Comparison of ENCODE assay signal across 9 cellular contexts in the genomic region with DNA sequence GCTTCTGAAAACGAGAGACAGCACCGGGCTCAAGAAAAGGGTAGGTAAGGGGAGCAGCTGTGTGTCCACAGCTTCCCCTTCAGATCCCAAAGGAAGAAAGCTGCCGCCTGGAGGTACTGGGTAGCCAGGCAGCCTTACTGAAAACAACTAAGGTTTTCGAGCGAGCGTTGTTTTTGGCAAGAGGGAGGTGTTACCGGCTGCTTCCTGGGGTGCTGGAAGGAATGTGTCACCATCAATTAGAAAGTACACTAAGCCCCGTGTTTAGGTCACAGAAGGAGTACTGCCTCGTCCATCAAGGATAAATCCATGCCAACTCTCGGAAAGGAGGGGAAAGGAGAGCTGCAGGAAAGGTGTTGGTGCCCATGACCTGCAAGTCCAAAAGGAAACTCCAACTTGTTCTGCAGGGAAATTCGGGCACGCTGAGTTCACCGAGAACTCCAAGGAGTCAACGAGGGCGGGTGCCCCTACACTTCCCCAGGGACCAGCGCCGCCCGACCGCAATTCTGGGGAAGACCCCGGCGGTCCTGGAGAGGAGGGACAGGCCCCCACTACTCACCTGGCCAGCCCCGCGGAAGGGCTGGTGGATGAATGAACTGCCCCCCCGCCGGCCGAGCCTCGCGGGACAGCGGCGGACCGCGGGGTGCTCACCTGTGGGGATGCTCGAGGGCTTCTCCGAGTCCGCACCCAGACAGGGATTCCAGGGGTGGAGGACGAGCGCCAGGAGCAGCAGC. TPM values are rescaled to one million over a fixed set of nuclear protein-coding genes. Genes with fewer than 3 reads are reported as not detected.
DNase-seq lines count a peak whose midpoint lies in the region; ATAC-seq, FAIRE-seq and TF ChIP-seq lines count a peak whose summit lies in the region.
"Had no signal": no experiment of that assay in that cellular context is flagged by ENCODE, and none has a peak within 500 bp of the region (broad histone marks: within the 10 kb centered on the region; RNA-seq: fewer than 3 reads in every experiment).

No MANE protein-coding gene starts in this region.

- H3K9me3 Mint-ChIP-seq in GM23338 (no peaks in the 10 kb centered on the region), type B pancreatic cell (peaks cover 5% of the 10 kb centered on the region)
- no peaks in the 10 kb centered on the region for H3K9me3 Mint-ChIP-seq in activated CD4-positive, alpha-beta memory T cell treated with anti-CD3 and anti-CD28 coated beads for 36 hours

- TF ChIP-seq CTCF in GM23338 (conservative IDR thresholded peaks at IDR 0.05; ENCODE audit: low read depth in 2 of 2) (peak; percentile 44 to 60), fibroblast of lung (conservative IDR thresholded peaks at IDR 0.05 in 1 of 2, IDR thresholded peaks at IDR 0.05 in 1 of 2; ENCODE audit: low read depth in 1 of 2, low read length in 2 of 2) (peak; percentile 70 to 75), mucosa of descending colon (IDR thresholded peaks at IDR 0.05) (peak; percentile 24), type B pancreatic cell (conservative IDR thresholded peaks at IDR 0.05) (peak; percentile 66)

- POLR2A ChIA-PET in activated CD4-positive, alpha-beta memory T cell treated with anti-CD3 and anti-CD28 coated beads for 36 hours (lab: Charles Lee), result no interaction called here

- peak overlapping the region; percentile 84 for H3K4me3 Mint-ChIP-seq in GM23338
- H3K4me3 Mint-ChIP-seq in activated CD4-positive, alpha-beta memory T cell treated with anti-CD3 and anti-CD28 coated beads for 36 hours, result peak overlapping the region; percentile 60
- H3K4me3 Mint-ChIP-seq in type B pancreatic cell, result peak overlapping the region; percentile 97

- H3K9me3 ChIP-seq in fibroblast of lung (ENCODE audit: control insufficient read depth, insufficient read depth, low read depth, low read length) (no peaks in the 10 kb centered on the region), mucosa of descending colon (no peaks in the 10 kb centered on the region)

- ATAC-seq in GM23338 (peak; percentile 78), mucosa of descending colon (peak; percentile 49)

- H3K27me3 ChIP-seq in GM23338 (ENCODE audit: insufficient read depth), result peaks cover 16% of the 10 kb centered on the region
- H3K27me3 ChIP-seq in fibroblast of lung (ENCODE audit: control insufficient read depth, insufficient read depth, low read length), result no peaks in the 10 kb centered on the region

- intact Hi-C loops in activated CD4-positive, alpha-beta memory T cell treated with anti-CD3 and anti-CD28 coated beads for 36 hours (cut with micrococcal nuclease), result loop anchor here (5.0 kb wide), 1 partner anchor 382 kb away; a partner anchor contains a TSS
- intact Hi-C loops in mucosa of descending colon (cut with DNase I, micrococcal nuclease), result no loop called here

- H2AFZ ChIP-seq in GM23338, result peak overlapping the region; percentile 80; the same call in 1 of the 2 replicates
- H2AFZ ChIP-seq in fibroblast of lung (ENCODE audit: low read length), result peak overlapping the region; percentile 77

- H3F3A ChIP-seq in GM23338 (replicated peaks; ENCODE audit: low read depth), result peaks cover 6% of the 10 kb centered on the region; the same call in 1 of the 2 replicates

- CTCF ChIA-PET in activated CD4-positive, alpha-beta memory T cell treated with anti-CD3 and anti-CD28 coated beads for 36 hours (lab: Charles Lee), result interaction anchor here (1.4 kb wide), 1 partner anchor 29 kb away, joined by 4 read pairs; no protein-coding TSS in a partner anchor

- peaks cover 42% of the 10 kb centered on the region for H3K79me2 ChIP-seq in GM23338 (replicated peaks; ENCODE audit: insufficient read depth)
- H3K79me2 ChIP-seq in fibroblast of lung (ENCODE audit: control insufficient read depth, insufficient read depth, low read length), result peaks cover 37% of the 10 kb centered on the region

- H3K27me3 Mint-ChIP-seq in GM23338 (ENCODE audit: insufficient read depth, low read depth, poor library complexity), result peaks cover 8% of the 10 kb centered on the region
- peaks cover 36% of the 10 kb centered on the region for H3K27me3 Mint-ChIP-seq in activated CD4-positive, alpha-beta memory T cell treated with anti-CD3 and anti-CD28 coated beads for 36 hours
- H3K27me3 Mint-ChIP-seq in type B pancreatic cell, result peaks cover 10% of the 10 kb centered on the region

- DNase-seq in DMS 273 treated with DMSO at 0.1 percent for 48 hours (lab: John Stamatoyannopoulos, UW), result peak; percentile 90
- DNase-seq in GM23338 (ENCODE audit: low spot score), result peak; percentile 94
- peak; percentile 62 for DNase-seq in NCI-H1694 treated with DMSO at 0.1 percent for 48 hours (lab: John Stamatoyannopoulos, UW)
- peak; percentile 38 for DNase-seq in activated CD4-positive, alpha-beta memory T cell treated with anti-CD3 and anti-CD28 coated beads for 36 hours
- peak; percentile 80 to 87 for DNase-seq in fibroblast of lung (ENCODE audit: low read depth in 2 of 2)
- peak; percentile 58 to 68 (median 59) for DNase-seq in mucosa of descending colon
- DNase-seq in type B pancreatic cell (ENCODE audit: extremely low spot score, unreplicated experiment), result peak; percentile 75
- no peak for DNase-seq in GM12891 (ENCODE audit: insufficient read length, low spot score)

- H3K27ac ChIP-seq in GM23338 (ENCODE audit: low read depth), result peak overlapping the region; percentile 65
- peak overlapping the region; percentile 81 for H3K27ac ChIP-seq in fibroblast of lung (ENCODE audit: insufficient read depth, low read length)

- H3K36me3 Mint-ChIP-seq in GM23338 (ENCODE audit: low read depth) (no peaks in the 10 kb centered on the region), type B pancreatic cell (peaks cover 4% of the 10 kb centered on the region)
- no peaks in the 10 kb centered on the region for H3K36me3 Mint-ChIP-seq in activated CD4-positive, alpha-beta memory T cell treated with anti-CD3 and anti-CD28 coated beads for 36 hours

- TF ChIP-seq POLR2A in GM12891 (IDR thresholded peaks at IDR 0.05; ENCODE audit: low read depth, low read length), result no peak

- H3K4me1 Mint-ChIP-seq in GM23338 (peaks cover 43% of the 10 kb centered on the region), type B pancreatic cell (ENCODE audit: unreplicated experiment) (peaks cover 44% of the 10 kb centered on the region)
- H3K4me1 Mint-ChIP-seq in activated CD4-positive, alpha-beta memory T cell treated with anti-CD3 and anti-CD28 coated beads for 36 hours (ENCODE audit: low read depth), result peaks cover 12% of the 10 kb centered on the region

- H3K4me3 ChIP-seq in GM23338, result peak overlapping the region; percentile 57
- H3K4me3 ChIP-seq in fibroblast of lung (replicated peaks in 1 of 4; ENCODE audit: control extremely low read depth in 1 of 4, insufficient read depth in 1 of 4, low read depth in 3 of 4, low read length in 4 of 4), result peak overlapping the region; percentile 76 to 97 (median 90)
- H3K4me3 ChIP-seq in mucosa of descending colon, result peak overlapping the region; percentile 61

- H3K36me3 ChIP-seq in GM23338 (ENCODE audit: insufficient read depth) (no peaks in the 10 kb centered on the region), fibroblast of lung (ENCODE audit: control insufficient read depth, insufficient read depth, low read length) (no peaks in the 10 kb centered on the region), mucosa of descending colon (ENCODE audit: low read depth) (no peaks in the 10 kb centered on the region)

- H4K20me1 ChIP-seq in GM23338 (replicated peaks; ENCODE audit: insufficient read depth) (no peaks in the 10 kb centered on the region), fibroblast of lung (ENCODE audit: control insufficient read depth, extremely low read depth, insufficient read depth, low read length) (no peaks in the 10 kb centered on the region)

- 0 out of 2 replicates have a peak, but pooled peaks cover 7% of the 10 kb centered on the region for H3K9me2 ChIP-seq in GM23338 (ENCODE audit: insufficient read depth)

- peak overlapping the region; percentile 79 for H3K4me2 ChIP-seq in GM23338
- H3K4me2 ChIP-seq in fibroblast of lung (ENCODE audit: extremely low read depth, insufficient read depth, low read length), result peak overlapping the region; percentile 95

- peak overlapping the region; percentile 88 for H3K9ac ChIP-seq in fibroblast of lung (ENCODE audit: insufficient read depth, low read length)

- H3K4me1 ChIP-seq in GM23338 (ENCODE audit: insufficient read depth) (peaks cover 33% of the 10 kb centered on the region), fibroblast of lung (ENCODE audit: control insufficient read depth, extremely low read depth, insufficient read depth, low read length) (peaks cover 26% of the 10 kb centered on the region), mucosa of descending colon (ENCODE audit: low read depth) (peaks cover 17% of the 10 kb centered on the region)

- H3K27ac Mint-ChIP-seq in GM23338 (peak overlapping the region; percentile 90), type B pancreatic cell (peak overlapping the region; percentile 95)
- no peak overlapping the region for H3K27ac Mint-ChIP-seq in activated CD4-positive, alpha-beta memory T cell treated with anti-CD3 and anti-CD28 coated beads for 36 hours

- no peak for FAIRE-seq in GM12891 (lab: Jason Lieb, UNC)
- FAIRE-seq: TTC549 had no signal

TF ChIP-seq in GM23338, 12 proteins besides CTCF, POLR2A, EP300 and RAD21:
- no peak for TF ChIP-seq EZH2phosphoT487 (IDR thresholded peaks at IDR 0.05; ENCODE audit: unreplicated experiment)
- TF ChIP-seq POLR2AphosphoS5 (IDR thresholded peaks at IDR 0.05; ENCODE audit: low read depth), result no peak; the same call in 1 of the 2 replicates
- no peak for TF ChIP-seq NANOG (IDR thresholded peaks at IDR 0.05; ENCODE audit: borderline replicate concordance)
- no peak for TF ChIP-seq JUNB (IDR thresholded peaks at IDR 0.05; ENCODE audit: unreplicated experiment)
TF ChIP-seq in GM23338: peak in this region for 0.

TF ChIP-seq in GM12891, 5 proteins besides CTCF, POLR2A, EP300 and RAD21:
- TF ChIP-seq TAF1 (IDR thresholded peaks at IDR 0.05; ENCODE audit: low read depth, low read length), result no peak
- TF ChIP-seq SPI1 (IDR thresholded peaks at IDR 0.05; ENCODE audit: low read depth, low read length), result no peak
- TF ChIP-seq POU2F2 (IDR thresholded peaks at IDR 0.05; ENCODE audit: low read depth, low read length), result no peak
- TF ChIP-seq PAX5 (IDR thresholded peaks at IDR 0.05; ENCODE audit: insufficient read depth, low read length, severe bottlenecking), result no peak
- no peak for TF ChIP-seq POLR2AphosphoS5 (IDR thresholded peaks at IDR 0.05; ENCODE audit: low read depth, low read length)
TF ChIP-seq in GM12891: peak in this region for 0.

RNA-seq across cellular contexts. Expression of a gene that starts 0.6 kb away (rescaled TPM):
- total RNA-seq in GM23338 (2014; rRNA removed; shearing (Covaris generic)), result 30.5 and 31.7 TPM in 2 replicates
- polyA plus RNA-seq in GM23338 (2016; fragmentation: Nextera tagmentation; extraction: Ambion mirVana) (19.3 and 26.7 TPM in 2 replicates), fibroblast of lung (38.1 and 91.8 TPM in 2 replicates)
- total RNA-seq in activated CD4-positive, alpha-beta memory T cell treated with anti-CD3 and anti-CD28 coated beads for 36 hours, result under 1 TPM; 0.38 to 0.65 TPM
- total RNA-seq in fibroblast of lung (85.8 and 114 TPM in 2 replicates), mucosa of descending colon (100 to 1,000 TPM in 2 of 3 donors, 10 to 100 TPM in 1; 92.9 to 113 (median 101) TPM), type B pancreatic cell (ENCODE audit: low replicate concordance) (24.7 and 35.0 TPM in 2 replicates)
- polyA plus RNA-seq in fibroblast of lung (2012), result 41.3 and 81.0 TPM in 2 replicates
- polyA minus RNA-seq in fibroblast of lung (ENCODE audit: low replicate concordance), result 2.0 and 9.5 TPM in 2 replicates
- 0.86 TPM for polyA plus RNA-seq in GM12891 (2012; ENCODE audit: low read depth, missing spikeins)

Comparison
In these comparisons a context has a peak if more than half of its experiments do, and no peak if none do; other contexts are left out.
1. RNA of a gene that starts 0.6 kb away (total RNA-seq): 85.8 to 114 TPM in fibroblast of lung, 92.9 to 113 TPM in mucosa of descending colon, 24.7 to 35.0 TPM in type B pancreatic cell and 30.5 to 31.7 TPM in GM23338; 0.38 to 0.65 TPM in activated CD4-positive, alpha-beta memory T cell treated with anti-CD3 and anti-CD28 coated beads for 36 hours; every median in the first group is over 10 times any median in the second.
2. Peak in every context shown above with its lines, with median percentiles within 50 percentile points of each other: H3K4me3 ChIP-seq, H3K4me3 Mint-ChIP-seq and CTCF ChIP-seq.